ENCODE assay signal across 1 cellular context in the genomic region with DNA sequence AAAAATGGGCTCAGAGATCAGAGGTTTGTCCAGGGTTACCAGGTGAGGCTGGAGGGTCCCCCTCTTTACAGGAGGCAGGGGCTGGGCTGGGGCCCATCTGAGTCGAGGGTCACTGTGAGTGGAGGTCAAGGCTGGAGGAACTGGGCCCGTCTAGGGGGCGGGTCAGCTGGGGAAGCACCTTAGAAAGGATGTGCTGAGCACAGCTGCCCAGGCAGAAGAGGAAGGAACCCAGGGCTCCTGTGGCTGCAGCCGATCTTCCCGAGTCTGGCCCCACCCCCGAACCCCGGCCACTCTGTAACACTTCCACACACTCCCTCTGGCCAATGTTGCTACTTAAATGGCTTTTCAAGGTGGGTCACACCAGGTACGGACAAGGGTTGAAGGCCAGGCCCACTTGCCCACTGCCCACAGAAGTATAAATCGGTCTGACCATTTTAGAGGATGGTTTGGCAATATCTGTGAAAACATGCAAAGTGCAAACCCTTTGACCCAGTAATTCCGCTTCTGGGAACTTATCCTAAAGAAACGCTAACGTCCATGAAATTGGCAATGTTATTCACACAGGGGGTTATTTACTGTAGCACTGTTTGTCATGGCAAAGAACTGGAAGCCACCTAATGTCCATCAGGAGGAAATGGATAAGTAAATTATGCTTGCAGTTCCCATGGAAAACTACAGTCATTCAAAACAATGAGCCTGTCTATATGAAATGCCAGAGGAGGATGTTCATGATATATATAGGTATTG.
A peak's percentile ranks its signal among the peaks of the same experiment; 100 is the strongest.
TF ChIP-seq lines count a peak whose summit lies in the region.

No MANE protein-coding gene starts in this region.

TF ChIP-seq in HepG2, 621 proteins besides CTCF, POLR2A, EP300 and RAD21:
- TF ChIP-seq ELF1 (CRISPR knock-in tag; IDR thresholded peaks at IDR 0.05) (no peak), RBM22 (optimal IDR thresholded peaks at IDR 0.05; ENCODE audit: low read length) (no peak), KDM5B (CRISPR knock-in tag; IDR thresholded peaks at IDR 0.05; ENCODE audit: borderline replicate concordance) (no peak), ZNF501 (CRISPR knock-in tag; IDR thresholded peaks at IDR 0.05) (peak; percentile 50; the same call in 1 of the 2 replicates), PPARG (CRISPR knock-in tag; conservative IDR thresholded peaks at IDR 0.05) (peak; percentile 32; the same call in 1 of the 2 replicates), HOXA9 (CRISPR knock-in tag; IDR thresholded peaks at IDR 0.05; ENCODE audit: borderline replicate concordance) (no peak), SALL1 (CRISPR knock-in tag; IDR thresholded peaks at IDR 0.05) (no peak), ZNF83 (CRISPR knock-in tag; IDR thresholded peaks at IDR 0.05; ENCODE audit: borderline replicate concordance) (no peak), STAG1 (CRISPR knock-in tag; IDR thresholded peaks at IDR 0.05) (0 out of 2 replicates have a peak, but pooled peaks have one; percentile 9), ZSCAN30 (CRISPR knock-in tag; IDR thresholded peaks at IDR 0.05) (no peak), ZFY (CRISPR knock-in tag; IDR thresholded peaks at IDR 0.05) (no peak), ZBTB7B (CRISPR knock-in tag; IDR thresholded peaks at IDR 0.05) (no peak), NBN (conservative IDR thresholded peaks at IDR 0.05) (no peak), GABPA (IDR thresholded peaks at IDR 0.05; ENCODE audit: low read depth, low read length) (no peak), GABPA (CRISPR knock-in tag; IDR thresholded peaks at IDR 0.05; ENCODE audit: low read depth) (0 out of 2 replicates have a peak, but pooled peaks have one; percentile 15), ZSCAN31 (CRISPR knock-in tag; IDR thresholded peaks at IDR 0.05; ENCODE audit: low read depth) (no peak), MAFG (CRISPR knock-in tag; IDR thresholded peaks at IDR 0.05) (no peak), ZNF7 (CRISPR knock-in tag; IDR thresholded peaks at IDR 0.05) (no peak)
- TF ChIP-seq, protein P1, sequence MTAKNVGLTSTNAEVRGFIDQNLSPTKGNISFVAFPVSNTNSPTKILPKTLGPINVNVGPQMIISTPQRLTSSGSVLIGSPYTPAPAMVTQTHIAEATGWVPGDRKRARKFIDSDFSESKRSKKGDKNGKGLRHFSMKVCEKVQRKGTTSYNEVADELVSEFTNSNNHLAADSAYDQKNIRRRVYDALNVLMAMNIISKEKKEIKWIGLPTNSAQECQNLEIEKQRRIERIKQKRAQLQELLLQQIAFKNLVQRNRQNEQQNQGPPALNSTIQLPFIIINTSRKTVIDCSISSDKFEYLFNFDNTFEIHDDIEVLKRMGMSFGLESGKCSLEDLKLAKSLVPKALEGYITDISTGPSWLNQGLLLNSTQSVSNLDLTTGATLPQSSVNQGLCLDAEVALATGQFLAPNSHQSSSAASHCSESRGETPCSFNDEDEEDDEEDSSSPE (CRISPR knock-in tag; IDR thresholded peaks at IDR 0.05), result no peak
- TF ChIP-seq, protein P2, sequence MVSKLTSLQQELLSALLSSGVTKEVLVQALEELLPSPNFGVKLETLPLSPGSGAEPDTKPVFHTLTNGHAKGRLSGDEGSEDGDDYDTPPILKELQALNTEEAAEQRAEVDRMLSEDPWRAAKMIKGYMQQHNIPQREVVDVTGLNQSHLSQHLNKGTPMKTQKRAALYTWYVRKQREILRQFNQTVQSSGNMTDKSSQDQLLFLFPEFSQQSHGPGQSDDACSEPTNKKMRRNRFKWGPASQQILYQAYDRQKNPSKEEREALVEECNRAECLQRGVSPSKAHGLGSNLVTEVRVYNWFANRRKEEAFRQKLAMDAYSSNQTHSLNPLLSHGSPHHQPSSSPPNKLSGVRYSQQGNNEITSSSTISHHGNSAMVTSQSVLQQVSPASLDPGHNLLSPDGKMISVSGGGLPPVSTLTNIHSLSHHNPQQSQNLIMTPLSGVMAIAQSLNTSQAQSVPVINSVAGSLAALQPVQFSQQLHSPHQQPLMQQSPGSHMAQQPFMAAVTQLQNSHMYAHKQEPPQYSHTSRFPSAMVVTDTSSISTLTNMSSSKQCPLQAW (CRISPR knock-in tag; IDR thresholded peaks at IDR 0.05), result 0 out of 2 replicates have a peak, but pooled peaks have one; percentile 38
- TF ChIP-seq, protein P3, sequence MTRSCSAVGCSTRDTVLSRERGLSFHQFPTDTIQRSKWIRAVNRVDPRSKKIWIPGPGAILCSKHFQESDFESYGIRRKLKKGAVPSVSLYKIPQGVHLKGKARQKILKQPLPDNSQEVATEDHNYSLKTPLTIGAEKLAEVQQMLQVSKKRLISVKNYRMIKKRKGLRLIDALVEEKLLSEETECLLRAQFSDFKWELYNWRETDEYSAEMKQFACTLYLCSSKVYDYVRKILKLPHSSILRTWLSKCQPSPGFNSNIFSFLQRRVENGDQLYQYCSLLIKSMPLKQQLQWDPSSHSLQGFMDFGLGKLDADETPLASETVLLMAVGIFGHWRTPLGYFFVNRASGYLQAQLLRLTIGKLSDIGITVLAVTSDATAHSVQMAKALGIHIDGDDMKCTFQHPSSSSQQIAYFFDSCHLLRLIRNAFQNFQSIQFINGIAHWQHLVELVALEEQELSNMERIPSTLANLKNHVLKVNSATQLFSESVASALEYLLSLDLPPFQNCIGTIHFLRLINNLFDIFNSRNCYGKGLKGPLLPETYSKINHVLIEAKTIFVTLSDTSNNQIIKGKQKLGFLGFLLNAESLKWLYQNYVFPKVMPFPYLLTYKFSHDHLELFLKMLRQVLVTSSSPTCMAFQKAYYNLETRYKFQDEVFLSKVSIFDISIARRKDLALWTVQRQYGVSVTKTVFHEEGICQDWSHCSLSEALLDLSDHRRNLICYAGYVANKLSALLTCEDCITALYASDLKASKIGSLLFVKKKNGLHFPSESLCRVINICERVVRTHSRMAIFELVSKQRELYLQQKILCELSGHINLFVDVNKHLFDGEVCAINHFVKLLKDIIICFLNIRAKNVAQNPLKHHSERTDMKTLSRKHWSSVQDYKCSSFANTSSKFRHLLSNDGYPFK (CRISPR knock-in tag; IDR thresholded peaks at IDR 0.05; ENCODE audit: borderline replicate concordance), result no peak
- TF ChIP-seq, protein P4, sequence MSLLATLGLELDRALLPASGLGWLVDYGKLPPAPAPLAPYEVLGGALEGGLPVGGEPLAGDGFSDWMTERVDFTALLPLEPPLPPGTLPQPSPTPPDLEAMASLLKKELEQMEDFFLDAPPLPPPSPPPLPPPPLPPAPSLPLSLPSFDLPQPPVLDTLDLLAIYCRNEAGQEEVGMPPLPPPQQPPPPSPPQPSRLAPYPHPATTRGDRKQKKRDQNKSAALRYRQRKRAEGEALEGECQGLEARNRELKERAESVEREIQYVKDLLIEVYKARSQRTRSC (CRISPR knock-in tag; IDR thresholded peaks at IDR 0.05; ENCODE audit: low read depth), result no peak
- TF ChIP-seq, protein P5, sequence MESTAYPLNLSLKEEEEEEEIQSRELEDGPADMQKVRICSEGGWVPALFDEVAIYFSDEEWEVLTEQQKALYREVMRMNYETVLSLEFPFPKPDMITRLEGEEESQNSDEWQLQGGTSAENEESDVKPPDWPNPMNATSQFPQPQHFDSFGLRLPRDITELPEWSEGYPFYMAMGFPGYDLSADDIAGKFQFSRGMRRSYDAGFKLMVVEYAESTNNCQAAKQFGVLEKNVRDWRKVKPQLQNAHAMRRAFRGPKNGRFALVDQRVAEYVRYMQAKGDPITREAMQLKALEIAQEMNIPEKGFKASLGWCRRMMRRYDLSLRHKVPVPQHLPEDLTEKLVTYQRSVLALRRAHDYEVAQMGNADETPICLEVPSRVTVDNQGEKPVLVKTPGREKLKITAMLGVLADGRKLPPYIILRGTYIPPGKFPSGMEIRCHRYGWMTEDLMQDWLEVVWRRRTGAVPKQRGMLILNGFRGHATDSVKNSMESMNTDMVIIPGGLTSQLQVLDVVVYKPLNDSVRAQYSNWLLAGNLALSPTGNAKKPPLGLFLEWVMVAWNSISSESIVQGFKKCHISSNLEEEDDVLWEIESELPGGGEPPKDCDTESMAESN (CRISPR knock-in tag; conservative IDR thresholded peaks at IDR 0.05), result no peak
